ENCODE assay signal across 18 cellular contexts in the genomic region with DNA sequence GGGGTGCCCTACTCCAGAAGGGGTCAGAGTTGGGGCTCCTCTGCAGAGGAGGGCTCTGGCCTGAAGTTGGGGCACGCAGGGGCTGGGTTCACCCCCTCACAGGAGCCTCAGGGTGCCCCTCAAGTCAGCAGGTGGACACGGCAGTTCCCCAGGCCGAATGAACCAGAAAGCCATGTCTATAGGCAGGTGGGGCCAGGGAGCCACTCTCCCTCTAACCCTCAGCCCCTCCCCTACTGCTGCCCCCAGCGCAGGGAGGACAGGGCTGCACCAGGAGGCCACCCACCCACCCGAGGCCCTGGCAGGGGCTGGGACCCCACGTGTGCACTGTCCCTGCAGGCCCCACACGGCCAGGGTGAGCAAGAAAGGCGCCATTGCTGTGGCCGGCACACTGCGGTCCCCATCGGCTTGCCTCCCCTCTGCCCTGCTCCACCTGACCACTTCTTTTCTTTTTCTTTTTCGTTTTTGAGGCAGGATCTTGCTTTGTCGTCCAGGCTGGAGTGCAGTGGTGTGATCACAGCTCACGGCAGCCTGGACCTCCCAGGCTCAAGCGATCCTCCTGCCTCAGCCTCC.
"Had no signal": no experiment of that assay in that cellular context is flagged by ENCODE, and none has a peak within 500 bp of the region (broad histone marks: within the 10 kb centered on the region; RNA-seq: fewer than 3 reads in every experiment).

No MANE protein-coding gene starts in this region.

- H3K4me1 Mint-ChIP-seq: activated B cell treated with CpG ODN at 0.5 μM for 24 hours had no signal

- FAIRE-seq: bronchial epithelial cell, islet of Langerhans had no signal

- H3K27ac Mint-ChIP-seq: activated B cell treated with CpG ODN at 0.5 μM for 24 hours; activated CD4-positive, alpha-beta memory T cell treated with anti-CD3 and anti-CD28 coated beads, Interleukin-2, amount 10 ng/mL, durations not matched to agents 7 days and 5 days; activated CD8-positive, alpha-beta memory T cell treated with anti-CD3 and anti-CD28 coated beads, Interleukin-2, amount 10 ng/mL, durations not matched to agents 7 days and 5 days; activated naive CD8-positive, alpha-beta T cell; stimulated activated naive CD8-positive, alpha-beta T cell treated with anti-CD3 and anti-CD28 coated beads, Interleukin-15, amount 100 ng/mL, for 72 hours had no signal

- H3K9me3 Mint-ChIP-seq: activated CD4-positive, alpha-beta memory T cell treated with anti-CD3 and anti-CD28 coated beads, Interleukin-2, amount 10 ng/mL, durations not matched to agents 7 days and 5 days; naive thymus-derived CD8-positive, alpha-beta T cell; stimulated activated naive CD8-positive, alpha-beta T cell treated with anti-CD3 and anti-CD28 coated beads, Interleukin-15, amount 100 ng/mL, for 72 hours had no signal

- ATAC-seq: activated CD8-positive, alpha-beta memory T cell treated with anti-CD3 and anti-CD28 coated beads, Interleukin-2, amount 10 ng/mL, durations not matched to agents 7 days and 5 days; gastrocnemius medialis; heart right ventricle; stimulated activated naive CD8-positive, alpha-beta T cell treated with anti-CD3 and anti-CD28 coated beads, Interleukin-15, amount 100 ng/mL, for 72 hours had no signal

- H3K9me3 ChIP-seq: gastrocnemius medialis, heart right ventricle, suprapubic skin, transverse colon, vagina had no signal

- H3K4me3 ChIP-seq: gastrocnemius medialis, heart right ventricle, skin epidermis, suprapubic skin, transverse colon, vagina had no signal

- DNase-seq: activated B cell treated with CpG ODN at 0.5 μM for 24 hours; activated CD4-positive, alpha-beta memory T cell treated with anti-CD3 and anti-CD28 coated beads, Interleukin-2, amount 10 ng/mL, durations not matched to agents 7 days and 5 days; activated CD4-positive, alpha-beta T cell treated with anti-CD3 and anti-CD28 coated beads for 4 hours; activated CD8-positive, alpha-beta memory T cell treated with anti-CD3 and anti-CD28 coated beads, Interleukin-2, amount 10 ng/mL, durations not matched to agents 7 days and 5 days; effector CD4-positive, alpha-beta T cell; gastrocnemius medialis; nucleus accumbens; retina; stimulated activated naive CD8-positive, alpha-beta T cell treated with anti-CD3 and anti-CD28 coated beads, Interleukin-15, amount 100 ng/mL, for 72 hours; transverse colon had no signal

- H3K36me3 ChIP-seq: gastrocnemius medialis, heart right ventricle, suprapubic skin, transverse colon, vagina had no signal

- H3K4me3 Mint-ChIP-seq: activated B cell treated with CpG ODN at 0.5 μM for 24 hours; activated CD4-positive, alpha-beta memory T cell treated with anti-CD3 and anti-CD28 coated beads, Interleukin-2, amount 10 ng/mL, durations not matched to agents 7 days and 5 days; activated CD8-positive, alpha-beta memory T cell treated with anti-CD3 and anti-CD28 coated beads, Interleukin-2, amount 10 ng/mL, durations not matched to agents 7 days and 5 days; activated naive CD8-positive, alpha-beta T cell had no signal

- H3K4me1 ChIP-seq: gastrocnemius medialis, heart right ventricle, transverse colon had no signal

- H3K27ac ChIP-seq: gastrocnemius medialis, heart right ventricle, skin epidermis, suprapubic skin, transverse colon, vagina had no signal

- H3K36me3 Mint-ChIP-seq: activated CD8-positive, alpha-beta memory T cell treated with anti-CD3 and anti-CD28 coated beads, Interleukin-2, amount 10 ng/mL, durations not matched to agents 7 days and 5 days; activated naive CD8-positive, alpha-beta T cell; naive thymus-derived CD8-positive, alpha-beta T cell had no signal

- H3K27me3 Mint-ChIP-seq: activated CD4-positive, alpha-beta memory T cell treated with anti-CD3 and anti-CD28 coated beads, Interleukin-2, amount 10 ng/mL, durations not matched to agents 7 days and 5 days; activated CD8-positive, alpha-beta memory T cell treated with anti-CD3 and anti-CD28 coated beads, Interleukin-2, amount 10 ng/mL, durations not matched to agents 7 days and 5 days; activated naive CD8-positive, alpha-beta T cell had no signal

- H3K27me3 ChIP-seq: vagina had no signal
